8 cellular contexts compared by ENCODE assay signal in the genomic region with DNA sequence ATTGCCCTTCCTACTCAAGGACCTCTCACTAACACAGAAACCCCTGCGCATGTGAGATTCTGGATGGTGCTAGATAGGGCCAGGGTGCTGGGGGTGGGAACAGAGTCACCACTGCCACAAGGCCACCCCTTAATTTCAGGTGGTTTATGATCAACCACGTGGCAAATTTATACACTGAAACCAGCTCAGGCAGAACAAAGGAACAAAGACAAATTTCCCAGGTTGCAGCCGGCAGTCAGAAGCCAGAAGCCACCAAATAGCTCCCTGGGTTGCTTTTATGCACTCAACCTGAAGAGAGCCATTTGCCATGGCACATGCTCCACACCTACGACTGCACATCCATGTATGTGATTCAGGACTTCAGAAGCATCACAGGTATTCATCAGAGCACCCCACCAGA. TPM values are rescaled to one million over a fixed set of nuclear protein-coding genes. Genes with fewer than 3 reads are reported as not detected.
DNase-seq lines count a peak whose midpoint lies in the region; ATAC-seq and TF ChIP-seq lines count a peak whose summit lies in the region.

No MANE protein-coding gene starts in this region.

- H3K36me3 Mint-ChIP-seq in stimulated activated naive B cell treated with anti-CD40 and anti-IgM and Interleukin-4, amounts not matched to agents 10 μg/mL and 1 μg/mL and 100 μg/mL, for 72 hours: peaks cover 15 to 32% of the 10 kb centered on the region in 2 donors

- H3K9me3 Mint-ChIP-seq in stimulated activated naive B cell treated with anti-CD40 and anti-IgM and Interleukin-4, amounts not matched to agents 10 μg/mL and 1 μg/mL and 100 μg/mL, for 72 hours: no peaks in the 10 kb centered on the region

- ATAC-seq in GM21367 (IDR thresholded peaks at IDR 0.05; ENCODE audit: unreplicated experiment) (peak; percentile 23), left cardiac atrium (no peak)
- ATAC-seq in stimulated activated naive B cell treated with anti-CD40 and anti-IgM and Interleukin-4, amounts not matched to agents 10 μg/mL and 1 μg/mL and 100 μg/mL, for 72 hours (replicated peaks): peak; percentile 20 to 21

- H3K4me1 ChIP-seq in ascending aorta: peaks cover 11 to 47% of the 10 kb centered on the region in 2 donors
- H3K4me1 ChIP-seq in uterus: peaks cover 0 to 6% of the 10 kb centered on the region in 2 donors

- H3K4me1 Mint-ChIP-seq in stimulated activated naive B cell treated with anti-CD40 and anti-IgM and Interleukin-4, amounts not matched to agents 10 μg/mL and 1 μg/mL and 100 μg/mL, for 72 hours: peaks cover 63 to 80% of the 10 kb centered on the region in 2 donors

- H3K4me3 ChIP-seq in ascending aorta (peak overlapping the region in 1 of 2 donors; percentile 85), uterus (no peak overlapping the region)

- H3K27me3 ChIP-seq in ascending aorta (no peaks in the 10 kb centered on the region), uterus (no peaks in the 10 kb centered on the region)

- H3K4me3 Mint-ChIP-seq in stimulated activated naive B cell treated with anti-CD40 and anti-IgM and Interleukin-4, amounts not matched to agents 10 μg/mL and 1 μg/mL and 100 μg/mL, for 72 hours: peak overlapping the region; percentile 94 to 95

- TF ChIP-seq POLR2A in uterus (IDR thresholded peaks at IDR 0.05): no peak

- intact Hi-C loops in ascending aorta (cut with DNase I) (loop anchor here (5.0 to 10.0 kb wide), 9 partner anchors 45 to 815 kb away; partner anchors contain the start of genes CCT6A, LANCL2, NIPSNAP2 and PHKG1), uterus (cut with DNase I; ENCODE audit: low total_unique reads) (loop anchor here (10.0 kb wide), 1 partner anchor 205 kb away; the partner anchor contains the start of gene LANCL2), left cardiac atrium (cut with DNase I) (no loop called here)

- H3K9me3 ChIP-seq in ascending aorta (no peaks in the 10 kb centered on the region), uterus (no peaks in the 10 kb centered on the region)

- peak overlapping the region; percentile 62 to 90 for H3K27ac ChIP-seq in ascending aorta
- H3K27ac ChIP-seq in uterus: no peak overlapping the region

- peak overlapping the region; percentile 95 for H3K27ac Mint-ChIP-seq in stimulated activated naive B cell treated with anti-CD40 and anti-IgM and Interleukin-4, amounts not matched to agents 10 μg/mL and 1 μg/mL and 100 μg/mL, for 72 hours

- TF ChIP-seq CTCF in ascending aorta (IDR thresholded peaks at IDR 0.05) (no peak), uterus (IDR thresholded peaks at IDR 0.05) (no peak)

- DNase-seq in DMS79 treated with DMSO at 0.1 percent for 48 hours (lab: John Stamatoyannopoulos, UW): peak; percentile 64
- DNase-seq in NCI-H2081 treated with DMSO at 0.1 percent for 48 hours (lab: John Stamatoyannopoulos, UW): peak; percentile 44
- no peak for DNase-seq in ascending aorta (ENCODE audit: low spot score in 2 of 2)
- DNase-seq in stimulated activated naive B cell treated with anti-CD40 and anti-IgM and Interleukin-4, amounts not matched to agents 10 μg/mL and 1 μg/mL and 100 μg/mL, for 72 hours: no peak
- no peak for DNase-seq in GF-D8 (lab: John Stamatoyannopoulos, UW)
- no peak for DNase-seq in uterus
- DNase-seq in left cardiac atrium: no peak

- no peaks in the 10 kb centered on the region for H3K27me3 Mint-ChIP-seq in stimulated activated naive B cell treated with anti-CD40 and anti-IgM and Interleukin-4, amounts not matched to agents 10 μg/mL and 1 μg/mL and 100 μg/mL, for 72 hours

- H3K36me3 ChIP-seq in ascending aorta (no peaks in the 10 kb centered on the region), uterus (no peaks in the 10 kb centered on the region)

RNA-seq across cellular contexts. Expression of gene VOPP1, which starts 2.5 kb away (rescaled TPM):
- 78.8 TPM for total RNA-seq in ascending aorta
- total RNA-seq in uterus: 10 to 100 TPM; 22.1 to 58.9 (median 39.8) TPM
- total RNA-seq in left cardiac atrium: 10 to 100 TPM; 28.9 to 32.2 TPM

Comparison
In these comparisons a context has a peak if more than half of its experiments do, and no peak if none do; other contexts are left out.
1. DNase-seq: peak in DMS79 treated with DMSO at 0.1 percent for 48 hours (single experiment) and NCI-H2081 treated with DMSO at 0.1 percent for 48 hours (single experiment); none in ascending aorta (0 of 2), stimulated activated naive B cell treated with anti-CD40 and anti-IgM and Interleukin-4, amounts not matched to agents 10 μg/mL and 1 μg/mL and 100 μg/mL, for 72 hours (single experiment), GF-D8 (single experiment), uterus (0 of 2) and left cardiac atrium (single experiment).
2. ATAC-seq: peak in GM21367 (single experiment) and stimulated activated naive B cell treated with anti-CD40 and anti-IgM and Interleukin-4, amounts not matched to agents 10 μg/mL and 1 μg/mL and 100 μg/mL, for 72 hours (2 of 2); none in left cardiac atrium (0 of 2).
3. H3K27ac ChIP-seq: peak in ascending aorta (2 of 2); none in uterus (0 of 2).
4. intact Hi-C loops: an anchor here in ascending aorta (5.0 to 10.0 kb wide) and uterus (10.0 kb wide); none called in left cardiac atrium.